In the genomic region with DNA sequence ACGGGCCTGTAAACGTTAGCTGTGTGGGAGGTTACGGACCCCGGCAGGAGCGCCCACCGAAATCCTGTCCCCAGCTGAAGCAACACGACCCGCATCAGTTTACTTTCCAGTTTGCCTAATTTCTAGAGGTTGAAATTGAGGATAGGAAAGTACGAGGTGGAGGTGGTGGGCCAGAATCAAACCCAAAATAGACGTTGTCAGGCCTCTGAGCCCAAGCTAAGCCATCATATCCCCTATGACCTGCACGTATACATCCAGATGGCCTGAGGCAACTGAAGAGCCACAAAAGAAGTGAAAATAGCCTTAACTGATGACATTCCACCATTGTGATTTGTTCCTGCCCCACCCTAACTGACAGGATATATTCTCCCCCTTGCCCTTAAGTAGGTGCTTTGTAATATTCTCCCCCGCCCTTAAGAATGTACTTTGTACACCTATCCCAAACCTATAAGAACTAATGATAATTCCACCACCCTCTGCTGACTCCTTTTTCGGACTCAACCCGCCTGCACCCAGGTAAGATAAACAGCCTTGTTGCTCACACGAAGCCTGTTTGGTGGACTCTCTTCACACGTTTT, we compare ENCODE assay signal across 8 cellular contexts. TPM values are rescaled to one million over a fixed set of nuclear protein-coding genes. Genes with fewer than 3 reads are reported as not detected.
DNase-seq lines count a peak whose midpoint lies in the region; ATAC-seq and TF ChIP-seq lines count a peak whose summit lies in the region.
"Not testable (repeated sequence)": the region's sequence is repeated elsewhere in the genome, so short reads cannot be mapped to it uniquely, and the experiment has no call there.

No MANE protein-coding gene starts in this region.

- DNase-seq in GM12864 (ENCODE audit: low read depth); activated CD4-positive, alpha-beta T cell treated with anti-CD3 and anti-CD28 coated beads, Interleukin-2, amount 10 ng/mL, durations not matched to agents 7 days and 5 days; osteoblast (ENCODE audit: insufficient read length, low spot score, missing footprints); upper lobe of left lung: not testable (repeated sequence)
- DNase-seq in HAP-1 (ENCODE audit: low spot score in 2 of 2) = peak; percentile 45 to 62

- H4K20me1 ChIP-seq in osteoblast (ENCODE audit: insufficient read depth, low read length) = not testable (repeated sequence)

- H3K27me3 Mint-ChIP-seq in activated CD4-positive, alpha-beta T cell treated with anti-CD3 and anti-CD28 coated beads, Interleukin-2, amount 10 ng/mL, durations not matched to agents 7 days and 5 days = peaks cover 14% of the 10 kb centered on the region

- 0 out of 2 replicates have a peak overlapping the region, but pooled peaks have one; percentile 31 for H3K27ac ChIP-seq in HUES64 (ENCODE audit: low read depth, low read length)
- H3K27ac ChIP-seq in cingulate gyrus (ENCODE audit: low read depth, low read length) = peak overlapping the region; percentile 95
- H3K27ac ChIP-seq in iPS-18a (ENCODE audit: low read length) = not testable (repeated sequence)
- H3K27ac ChIP-seq in osteoblast (ENCODE audit: low read depth, low read length) = peak overlapping the region; percentile 46
- H3K27ac ChIP-seq in upper lobe of left lung = peak overlapping the region; percentile 67 to 94 (median 78)

- TF ChIP-seq EP300 in upper lobe of left lung (IDR thresholded peaks at IDR 0.05) = not testable (repeated sequence)

- peak overlapping the region; percentile 82 for H2AFZ ChIP-seq in osteoblast (ENCODE audit: low read length)

- not testable (repeated sequence) for H3K9me3 Mint-ChIP-seq in activated CD4-positive, alpha-beta T cell treated with anti-CD3 and anti-CD28 coated beads, Interleukin-2, amount 10 ng/mL, durations not matched to agents 7 days and 5 days

- ATAC-seq in upper lobe of left lung (ENCODE audit: low FRiP score in 2 of 2) = not testable (repeated sequence)

- peak overlapping the region; percentile 31; the same call in 1 of the 2 replicates for H3K9ac ChIP-seq in HUES64 (ENCODE audit: low read depth, low read length)
- not testable (repeated sequence) for H3K9ac ChIP-seq in iPS-18a (ENCODE audit: low read length)

- H3K79me2 ChIP-seq in osteoblast (ENCODE audit: insufficient read depth, low read length) = peaks cover 30% of the 10 kb centered on the region

- not testable (repeated sequence) for TF ChIP-seq CTCF in GM12864 (IDR thresholded peaks at IDR 0.05; ENCODE audit: low read depth, low read length, missing control alignments); osteoblast (IDR thresholded peaks at IDR 0.05; ENCODE audit: extremely low read depth, low read depth, low read length); upper lobe of left lung (IDR thresholded peaks at IDR 0.05)

- H3K4me3 ChIP-seq in GM12864 (ENCODE audit: low read depth, low read length) (peak overlapping the region; percentile 81), HAP-1 (peak overlapping the region; percentile 31), HUES64 (ENCODE audit: low read length) (peak overlapping the region; percentile 69), iPS-18a (ENCODE audit: low read length) (peak overlapping the region; percentile 73), osteoblast (ENCODE audit: insufficient read depth, low read length) (peak overlapping the region; percentile 87), upper lobe of left lung (peak overlapping the region; percentile 11 to 94 (median 80))

- not testable (repeated sequence) for TF ChIP-seq POLR2A in upper lobe of left lung (IDR thresholded peaks at IDR 0.05)

- H3K4me1 Mint-ChIP-seq in activated CD4-positive, alpha-beta T cell treated with anti-CD3 and anti-CD28 coated beads, Interleukin-2, amount 10 ng/mL, durations not matched to agents 7 days and 5 days = peaks cover 33% of the 10 kb centered on the region

- H3K36me3 Mint-ChIP-seq in activated CD4-positive, alpha-beta T cell treated with anti-CD3 and anti-CD28 coated beads, Interleukin-2, amount 10 ng/mL, durations not matched to agents 7 days and 5 days (ENCODE audit: low read depth) = not testable (repeated sequence)

- CTCF ChIA-PET in activated CD4-positive, alpha-beta T cell treated with anti-CD3 and anti-CD28 coated beads, Interleukin-2, amount 10 ng/mL, durations not matched to agents 7 days and 5 days (lab: Charles Lee) = interaction anchor here (0.8 to 2.9 kb wide), 9 partner anchors 8 to 198 kb away, joined by 3 to 13 read pairs (median 4); partner anchors contain the start of gene DNPH1

- not testable (repeated sequence) for H3K9me3 ChIP-seq in HAP-1; HUES64 (ENCODE audit: insufficient read depth, low read depth, low read length); iPS-18a (ENCODE audit: control insufficient read depth, low read depth, low read length); osteoblast (ENCODE audit: low read depth, low read length); upper lobe of left lung

- peak overlapping the region; percentile 80 for H3K4me2 ChIP-seq in osteoblast (ENCODE audit: insufficient read depth, low read length)

- H3K4me3 Mint-ChIP-seq in activated CD4-positive, alpha-beta T cell treated with anti-CD3 and anti-CD28 coated beads, Interleukin-2, amount 10 ng/mL, durations not matched to agents 7 days and 5 days = peak overlapping the region; percentile 81

- POLR2A ChIA-PET in activated CD4-positive, alpha-beta T cell treated with anti-CD3 and anti-CD28 coated beads, Interleukin-2, amount 10 ng/mL, durations not matched to agents 7 days and 5 days (lab: Charles Lee) = interaction anchor here (0.7 to 1.3 kb wide), 3 partner anchors 9 to 57 kb away, joined by 3 to 7 read pairs (median 4); partner anchors contain the start of gene ABCC10

- 60% methylated on average over 16 of the region's 16 CpGs for WGBS in HUES64
- WGBS in upper lobe of left lung, 2 donors = 38 to 57% methylated on average over 16 of the region's 16 CpGs

- in situ Hi-C loops in HAP-1 (cut with MboI; ENCODE audit: low sequenced_read_pairs) = not testable (repeated sequence)

- not testable (repeated sequence) for H3K27me3 ChIP-seq in HAP-1 (ENCODE audit: low read depth); osteoblast (ENCODE audit: insufficient read depth, low read length); upper lobe of left lung
- H3K27me3 ChIP-seq in HUES64 (ENCODE audit: insufficient read depth, low read length) (peaks cover 16% of the 10 kb centered on the region), iPS-18a (ENCODE audit: control insufficient read depth, insufficient read depth, low read length) (peaks cover 15% of the 10 kb centered on the region)

- peak overlapping the region; percentile 93 for H3K27ac Mint-ChIP-seq in activated CD4-positive, alpha-beta T cell treated with anti-CD3 and anti-CD28 coated beads, Interleukin-2, amount 10 ng/mL, durations not matched to agents 7 days and 5 days

- H3K4me1 ChIP-seq in HAP-1; iPS-18a (ENCODE audit: control insufficient read depth, low read depth, low read length): not testable (repeated sequence)
- H3K4me1 ChIP-seq in HUES64 (ENCODE audit: insufficient read depth, low read length) (peaks cover 13% of the 10 kb centered on the region), osteoblast (ENCODE audit: insufficient read depth, low read length) (peaks cover 16% of the 10 kb centered on the region), upper lobe of left lung (peaks cover 15 to 31% (median 18%) of the 10 kb centered on the region in 4 donors)

- not testable (repeated sequence) for H3K36me3 ChIP-seq in HAP-1 (replicated peaks); HUES64 (ENCODE audit: insufficient read depth, low read length); iPS-18a (ENCODE audit: control insufficient read depth, low read depth, low read length); osteoblast (ENCODE audit: insufficient read depth, low read length); upper lobe of left lung

RNA-seq across cellular contexts. Expression of gene ZNF318, which starts 0.6 kb away (rescaled TPM):
- 11.1 TPM for polyA plus RNA-seq in HUES64 (2013, experiment 1 of 2)
- polyA plus RNA-seq in HUES64 (2013, experiment 2 of 2) = 11.5 TPM
- 10 to 100 TPM; 12.8 to 14.5 TPM for total RNA-seq in activated CD4-positive, alpha-beta T cell treated with anti-CD3 and anti-CD28 coated beads, Interleukin-2, amount 10 ng/mL, durations not matched to agents 7 days and 5 days
- 12.3 and 14.7 TPM in 2 replicates for total RNA-seq in osteoblast
- total RNA-seq in upper lobe of left lung = 10 to 100 TPM; 10.3 to 19.9 (median 15.3) TPM

RNA-seq across cellular contexts. Expression of gene ABCC10, which starts 57.2 kb away (rescaled TPM):
- polyA plus RNA-seq in HUES64 (2013, experiment 1 of 2) = 15.3 TPM
- polyA plus RNA-seq in HUES64 (2013, experiment 2 of 2) = 11.5 TPM
- total RNA-seq in activated CD4-positive, alpha-beta T cell treated with anti-CD3 and anti-CD28 coated beads, Interleukin-2, amount 10 ng/mL, durations not matched to agents 7 days and 5 days = 10 to 100 TPM; 47.1 to 53.2 TPM
- total RNA-seq in osteoblast (26.4 and 27.1 TPM in 2 replicates), upper lobe of left lung (10 to 100 TPM; 18.8 to 75.4 (median 34.2) TPM)

Comparison
In these comparisons a context has a peak if more than half of its experiments do, and no peak if none do; other contexts are left out.
1. H3K4me3 ChIP-seq: peak in every context shown above with its lines; median percentile 87 in osteoblast; 81 in GM12864; 80 in upper lobe of left lung; 73 in iPS-18a; 69 in HUES64; 31 in HAP-1.